In genomic region chr4:169278669-169279068, GRCh38 we compare ENCODE assay signal across 21 cellular contexts.
"Had no signal": no experiment of that assay in that cellular context is flagged by ENCODE, and none has a peak within 500 bp of the region (broad histone marks: within the 10 kb centered on the region; RNA-seq: fewer than 3 reads in every experiment).

No MANE protein-coding gene starts in this region.

- H3K4me3 ChIP-seq: esophagus muscularis mucosa, gastroesophageal sphincter, mucosa of descending colon, spleen, tibial artery, upper lobe of left lung, uterus had no signal

- H3K27ac Mint-ChIP-seq: effector memory CD8-positive, alpha-beta T cell; natural killer cell; stimulated activated memory B cell treated with anti-CD40 and anti-IgM and Interleukin-4, amounts not matched to agents 10 μg/mL and 1 μg/mL and 100 μg/mL, for 72 hours; stimulated activated naive CD8-positive, alpha-beta T cell treated with anti-CD3 and anti-CD28 coated beads, Interleukin-15, Interleukin-2, amounts not matched to agents 100 ng/mL and 50 ng/mL, for 24 hours had no signal

- H3K36me3 ChIP-seq: esophagus muscularis mucosa, gastroesophageal sphincter, spleen, tibial artery, upper lobe of left lung, uterus had no signal

- H3K4me1 Mint-ChIP-seq: natural killer cell; stimulated activated memory B cell treated with anti-CD40 and anti-IgM and Interleukin-4, amounts not matched to agents 10 μg/mL and 1 μg/mL and 100 μg/mL, for 72 hours had no signal

- ATAC-seq: effector memory CD8-positive, alpha-beta T cell; gastroesophageal sphincter; left lobe of liver; mucosa of descending colon; natural killer cell; sciatic nerve; stimulated activated memory B cell treated with anti-CD40 and anti-IgM and Interleukin-4, amounts not matched to agents 10 μg/mL and 1 μg/mL and 100 μg/mL, for 72 hours had no signal

- H3K27me3 Mint-ChIP-seq: stimulated activated memory B cell treated with anti-CD40 and anti-IgM and Interleukin-4, amounts not matched to agents 10 μg/mL and 1 μg/mL and 100 μg/mL, for 72 hours had no signal

- DNase-seq: effector memory CD8-positive, alpha-beta T cell; glutamatergic neuron; islet precursor cell; mammary epithelial cell; mucosa of descending colon; natural killer cell; posterior cingulate gyrus; spleen; stimulated activated CD4-positive, alpha-beta T cell treated with anti-CD3 and anti-CD28 coated beads, Interleukin-15, amount 100 ng/mL, for 24 hours; stimulated activated CD4-positive, alpha-beta T cell treated with anti-CD3 and anti-CD28 coated beads, Interleukin-1b, Interleukin-23, amount 100 ng/mL, for 48 hours; stimulated activated CD4-positive, alpha-beta T cell treated with anti-CD3 and anti-CD28 coated beads, Interleukin-4, amount 100 ng/mL, for 24 hours; tibial artery; upper lobe of left lung; uterus had no signal

- H3K27me3 ChIP-seq: esophagus muscularis mucosa, gastroesophageal sphincter, spleen, tibial artery, upper lobe of left lung, uterus had no signal

- H3K9me3 Mint-ChIP-seq: effector memory CD8-positive, alpha-beta T cell; natural killer cell; stimulated activated memory B cell treated with anti-CD40 and anti-IgM and Interleukin-4, amounts not matched to agents 10 μg/mL and 1 μg/mL and 100 μg/mL, for 72 hours; stimulated activated naive CD8-positive, alpha-beta T cell treated with anti-CD3 and anti-CD28 coated beads, Interleukin-15, Interleukin-2, amounts not matched to agents 100 ng/mL and 50 ng/mL, for 24 hours had no signal

- H3K9me3 ChIP-seq: esophagus muscularis mucosa, gastroesophageal sphincter, mucosa of descending colon, spleen, tibial artery, upper lobe of left lung, uterus had no signal

- H3K4me3 Mint-ChIP-seq: effector memory CD8-positive, alpha-beta T cell; natural killer cell; stimulated activated memory B cell treated with anti-CD40 and anti-IgM and Interleukin-4, amounts not matched to agents 10 μg/mL and 1 μg/mL and 100 μg/mL, for 72 hours; stimulated activated naive CD8-positive, alpha-beta T cell treated with anti-CD3 and anti-CD28 coated beads, Interleukin-15, Interleukin-2, amounts not matched to agents 100 ng/mL and 50 ng/mL, for 24 hours had no signal

- H3K4me1 ChIP-seq: esophagus muscularis mucosa, gastroesophageal sphincter, upper lobe of left lung, uterus had no signal

- H3K36me3 Mint-ChIP-seq: natural killer cell; stimulated activated memory B cell treated with anti-CD40 and anti-IgM and Interleukin-4, amounts not matched to agents 10 μg/mL and 1 μg/mL and 100 μg/mL, for 72 hours had no signal

- H3K27ac ChIP-seq: epithelial cell of prostate, esophagus muscularis mucosa, gastroesophageal sphincter, spleen, tibial artery, upper lobe of left lung, uterus had no signal
